ENCODE assay signal across 8 cellular contexts in genomic region chr11:33700425-33701271, GRCh38. TPM values are rescaled to one million over a fixed set of nuclear protein-coding genes. Genes with fewer than 3 reads are reported as not detected.
DNase-seq lines count a peak whose midpoint lies in the region; ATAC-seq and FAIRE-seq lines count a peak whose summit lies in the region.

Gene C11orf91 (minus strand): TSS chr11:33700826. CDS start chr11:33700740, 86 bp downstream.

- no peak within 1 kb of the TSS for H2AK5ac ChIP-seq in mesendoderm (ENCODE audit: low read length)

- H3K4me2 ChIP-seq in mesendoderm (ENCODE audit: low read length) = peak within 1 kb of the TSS; percentile 77

- no peak within 1 kb of the TSS for H4K8ac ChIP-seq in mesendoderm (ENCODE audit: low read depth, low read length)

- H2BK5ac ChIP-seq in mesendoderm (ENCODE audit: low read length) = no peak within 1 kb of the TSS

- H3K9ac ChIP-seq in endocrine pancreas (ENCODE audit: control insufficient read depth, insufficient read depth, low read length) (peak within 1 kb of the TSS; percentile 26), mesendoderm (ENCODE audit: low read length) (peak within 1 kb of the TSS; percentile 71)

- no peak within 1 kb of the TSS for H2BK15ac ChIP-seq in mesendoderm (replicated peaks; ENCODE audit: low read depth)

- peak; percentile 94 for DNase-seq in COR-L47 (lab: John Stamatoyannopoulos, UW)
- DNase-seq in HTR-8/SVneo (ENCODE audit: insufficient read length, low spot score) = peak; percentile 83
- DNase-seq in NOMO-1 treated with dmso at 0.1 percent for 144 hours (lab: John Stamatoyannopoulos, UW; ENCODE audit: unreplicated experiment) = peak; percentile 67
- DNase-seq in activated CD8-positive, alpha-beta memory T cell treated with anti-CD3 and anti-CD28 coated beads, Interleukin-2, amount 50 U/mL, for 1 hour (ENCODE audit: extremely low read depth) = peak; percentile 63
- peak; percentile 95 for DNase-seq in mesendoderm
- peak; percentile 88 for DNase-seq in stimulated activated CD8-positive, alpha-beta memory T cell treated with anti-CD3 and anti-CD28 coated beads, Interleukin-12 subunit alpha, Interleukin-12 subunit beta, amount 100 ng/mL, for 24 hours (ENCODE audit: extremely low read depth)

- H3K79me1 ChIP-seq in mesendoderm (ENCODE audit: low read length) = no peaks in the 10 kb centered on the region

- peak; percentile 92 for ATAC-seq in GM21381 (IDR thresholded peaks at IDR 0.05; ENCODE audit: unreplicated experiment)

- peak; percentile 83 for FAIRE-seq in HTR-8/SVneo (lab: Jason Lieb, UNC)

- peak within 1 kb of the TSS; percentile 15 for H3K4me3 ChIP-seq in endocrine pancreas (ENCODE audit: control insufficient read depth, insufficient read depth, low read length)
- H3K4me3 ChIP-seq in mesendoderm (ENCODE audit: low read length) = peak within 1 kb of the TSS; percentile 65

- peak within 1 kb of the TSS; percentile 82 for H3K56ac ChIP-seq in mesendoderm (ENCODE audit: low read length)

- peak within 1 kb of the TSS; percentile 35 for H4K5ac ChIP-seq in mesendoderm (ENCODE audit: low read length)

- no CpG with 5 or more reads among the region's 78 CpGs for WGBS in mesendoderm (ENCODE audit: extremely low coverage, insufficient coverage, low lambda C conversion rate)

- no peaks in the 10 kb centered on the region for H3K79me2 ChIP-seq in mesendoderm (ENCODE audit: control insufficient read depth, insufficient read depth, low read length)

- H3K9me3 ChIP-seq in endocrine pancreas (ENCODE audit: control insufficient read depth, low read length) = no peaks in the 10 kb centered on the region

- no peaks in the 10 kb centered on the region for H3K27me3 ChIP-seq in endocrine pancreas (ENCODE audit: control insufficient read depth, insufficient read depth, low read length)
- no peaks in the 10 kb centered on the region for H3K27me3 ChIP-seq in mesendoderm (ENCODE audit: insufficient read depth, low read length, poor library complexity)

- H3K36me3 ChIP-seq in endocrine pancreas (ENCODE audit: control insufficient read depth, insufficient read depth, low read length) (no peaks in the 10 kb centered on the region), mesendoderm (ENCODE audit: control insufficient read depth, insufficient read depth, low read length) (no peaks in the 10 kb centered on the region)

- no peak within 1 kb of the TSS for H3K4ac ChIP-seq in mesendoderm (ENCODE audit: low read depth, low read length)

- H3K4me1 ChIP-seq in endocrine pancreas (ENCODE audit: control insufficient read depth, insufficient read depth, low read length) (no peaks in the 10 kb centered on the region), mesendoderm (ENCODE audit: control insufficient read depth, low read depth, low read length) (peaks cover 1% of the 10 kb centered on the region)

- H2BK120ac ChIP-seq in mesendoderm (ENCODE audit: low read depth, low read length) = no peak within 1 kb of the TSS

- H3K23ac ChIP-seq in mesendoderm (ENCODE audit: low read length) = no peak within 1 kb of the TSS

- peak within 1 kb of the TSS; percentile 56 for H3K18ac ChIP-seq in mesendoderm (ENCODE audit: low read length)

- H3K27ac ChIP-seq in mesendoderm (ENCODE audit: low read depth, low read length) = no peak within 1 kb of the TSS

RNA-seq across cellular contexts. Expression of gene C11orf91, which starts in this region (rescaled TPM):
- not detected for polyA plus RNA-seq in mesendoderm (2013, experiment 1 of 2)
- polyA plus RNA-seq in mesendoderm (2013, experiment 2 of 2) = 0.08 TPM
